8 cellular contexts compared by ENCODE assay signal in the genomic region with DNA sequence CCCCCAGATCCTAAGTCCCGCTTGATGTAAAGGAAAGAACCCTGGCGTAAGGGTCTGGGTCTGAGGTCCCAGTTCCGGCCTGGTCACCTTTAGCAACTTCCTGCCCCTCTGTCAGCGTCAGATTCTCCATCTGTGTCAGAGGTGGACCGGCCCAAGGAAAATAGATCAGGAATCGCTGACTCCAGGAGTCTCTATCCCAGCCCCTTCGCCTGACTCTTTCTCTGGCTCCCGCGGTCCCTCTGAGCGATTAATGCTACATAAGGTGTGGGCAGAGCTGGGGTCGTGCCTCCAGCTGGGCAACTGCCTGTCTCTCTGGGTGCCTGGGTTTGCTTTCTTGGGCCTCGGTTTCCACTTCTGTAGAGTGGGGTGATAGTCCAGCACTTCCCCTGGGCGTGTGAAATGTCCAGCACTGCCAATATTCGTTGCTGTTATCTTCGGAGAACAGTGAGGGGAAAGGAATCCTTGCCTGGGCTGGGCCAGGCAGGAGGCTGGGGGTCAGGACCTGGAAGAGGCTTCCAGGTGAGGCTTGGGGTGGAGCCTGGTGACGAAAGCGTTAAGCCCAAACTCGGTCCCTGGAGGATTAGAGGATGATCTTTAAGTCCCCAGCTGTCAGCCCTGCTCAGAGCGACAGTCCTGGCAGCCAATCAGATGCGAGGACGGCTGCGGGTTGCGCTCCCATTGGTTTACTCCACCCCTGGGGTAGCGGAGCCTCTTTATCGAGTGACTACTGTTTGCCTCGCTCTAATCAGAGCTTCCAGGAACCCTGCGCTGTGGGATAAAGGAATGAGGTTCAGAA. TPM values are rescaled to one million over a fixed set of nuclear protein-coding genes. Genes with fewer than 3 reads are reported as not detected.
DNase-seq lines count a peak whose midpoint lies in the region; ATAC-seq and TF ChIP-seq lines count a peak whose summit lies in the region.

No MANE protein-coding gene starts in this region.

- H3K36me3 ChIP-seq in BLaER1 (no peaks in the 10 kb centered on the region), esophagus (ENCODE audit: control insufficient read depth in 2 of 2, insufficient read depth in 2 of 2, low read length in 1 of 2) (peaks cover 0 to 22% of the 10 kb centered on the region in 2 donors), mucosa of stomach (ENCODE audit: control insufficient read depth, insufficient read depth, low read length) (no peaks in the 10 kb centered on the region)

- H3K9ac ChIP-seq in BLaER1 (peak overlapping the region; percentile 61), mucosa of stomach (ENCODE audit: low read length) (peak overlapping the region; percentile 60)

- TF ChIP-seq EP300 in Ishikawa (IDR thresholded peaks at IDR 0.05; ENCODE audit: borderline replicate concordance) = no peak

- ATAC-seq in GM21381 (IDR thresholded peaks at IDR 0.05; ENCODE audit: unreplicated experiment) = peak; percentile 45

- 1 to 2% methylated on average over 27 of the region's 27 CpGs for WGBS in esophagus, 2 donors

- H3K27ac ChIP-seq in BLaER1 = no peak overlapping the region
- peak overlapping the region; percentile 74 to 92 for H3K27ac ChIP-seq in esophagus (ENCODE audit: low read depth in 2 of 2, low read length in 1 of 2)

- DNase-seq in OCI-M1 (lab: John Stamatoyannopoulos, UW) = peak; percentile 92
- DNase-seq in activated T-cell treated with anti-CD3 and anti-CD28 coated beads, Interleukin-2, amount 50 U/mL, for 1 hour = peak; percentile 87
- DNase-seq in stimulated activated CD8-positive, alpha-beta memory T cell treated with anti-CD3 and anti-CD28 coated beads, Interleukin-4, amount 100 ng/mL, for 1 hour (ENCODE audit: low read depth in 2 of 2, low spot score in 1 of 2) = peak; percentile 78 to 81

- H4K20me1 ChIP-seq in BLaER1 = peaks cover 11% of the 10 kb centered on the region

- H3K27me3 ChIP-seq in BLaER1 = no peaks in the 10 kb centered on the region
- H3K27me3 ChIP-seq in esophagus (ENCODE audit: control insufficient read depth in 1 of 2, insufficient read depth in 2 of 2, low read length in 2 of 2) = no peaks in the 10 kb centered on the region
- H3K27me3 ChIP-seq in mucosa of stomach (ENCODE audit: control insufficient read depth, insufficient read depth, low read length) = peaks cover 4% of the 10 kb centered on the region

- TF ChIP-seq RAD21 in Ishikawa (IDR thresholded peaks at IDR 0.05; ENCODE audit: low read depth) = no peak

- H3K9me3 ChIP-seq in BLaER1 (no peaks in the 10 kb centered on the region), esophagus (ENCODE audit: control insufficient read depth in 2 of 2, insufficient read depth in 1 of 2, low read depth in 1 of 2, low read length in 1 of 2) (no peaks in the 10 kb centered on the region), mucosa of stomach (ENCODE audit: control insufficient read depth, low read length) (no peaks in the 10 kb centered on the region)

- peak overlapping the region; percentile 95 for H3K4me2 ChIP-seq in BLaER1

- H3K4me3 ChIP-seq in BLaER1 = peak overlapping the region; percentile 67
- peak overlapping the region; percentile 34 to 54 for H3K4me3 ChIP-seq in esophagus (ENCODE audit: low read depth in 1 of 2, low read length in 2 of 2)
- peak overlapping the region; percentile 74 for H3K4me3 ChIP-seq in mucosa of stomach (ENCODE audit: low read length)

- H3K4me1 ChIP-seq in BLaER1 (peaks cover 89% of the 10 kb centered on the region), esophagus (ENCODE audit: control insufficient read depth in 2 of 2, insufficient read depth in 2 of 2, low read length in 1 of 2) (peaks cover 6 to 20% of the 10 kb centered on the region in 2 donors), mucosa of stomach (ENCODE audit: control insufficient read depth, insufficient read depth, low read length) (peaks cover 26% of the 10 kb centered on the region)

TF ChIP-seq in Ishikawa, 13 proteins besides CTCF, POLR2A, EP300 and RAD21:
- TF ChIP-seq, protein P1, sequence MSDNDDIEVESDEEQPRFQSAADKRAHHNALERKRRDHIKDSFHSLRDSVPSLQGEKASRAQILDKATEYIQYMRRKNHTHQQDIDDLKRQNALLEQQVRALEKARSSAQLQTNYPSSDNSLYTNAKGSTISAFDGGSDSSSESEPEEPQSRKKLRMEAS (IDR thresholded peaks at IDR 0.05) = peak; percentile 30; the same call in 1 of the 2 replicates
- TF ChIP-seq, protein P2, sequence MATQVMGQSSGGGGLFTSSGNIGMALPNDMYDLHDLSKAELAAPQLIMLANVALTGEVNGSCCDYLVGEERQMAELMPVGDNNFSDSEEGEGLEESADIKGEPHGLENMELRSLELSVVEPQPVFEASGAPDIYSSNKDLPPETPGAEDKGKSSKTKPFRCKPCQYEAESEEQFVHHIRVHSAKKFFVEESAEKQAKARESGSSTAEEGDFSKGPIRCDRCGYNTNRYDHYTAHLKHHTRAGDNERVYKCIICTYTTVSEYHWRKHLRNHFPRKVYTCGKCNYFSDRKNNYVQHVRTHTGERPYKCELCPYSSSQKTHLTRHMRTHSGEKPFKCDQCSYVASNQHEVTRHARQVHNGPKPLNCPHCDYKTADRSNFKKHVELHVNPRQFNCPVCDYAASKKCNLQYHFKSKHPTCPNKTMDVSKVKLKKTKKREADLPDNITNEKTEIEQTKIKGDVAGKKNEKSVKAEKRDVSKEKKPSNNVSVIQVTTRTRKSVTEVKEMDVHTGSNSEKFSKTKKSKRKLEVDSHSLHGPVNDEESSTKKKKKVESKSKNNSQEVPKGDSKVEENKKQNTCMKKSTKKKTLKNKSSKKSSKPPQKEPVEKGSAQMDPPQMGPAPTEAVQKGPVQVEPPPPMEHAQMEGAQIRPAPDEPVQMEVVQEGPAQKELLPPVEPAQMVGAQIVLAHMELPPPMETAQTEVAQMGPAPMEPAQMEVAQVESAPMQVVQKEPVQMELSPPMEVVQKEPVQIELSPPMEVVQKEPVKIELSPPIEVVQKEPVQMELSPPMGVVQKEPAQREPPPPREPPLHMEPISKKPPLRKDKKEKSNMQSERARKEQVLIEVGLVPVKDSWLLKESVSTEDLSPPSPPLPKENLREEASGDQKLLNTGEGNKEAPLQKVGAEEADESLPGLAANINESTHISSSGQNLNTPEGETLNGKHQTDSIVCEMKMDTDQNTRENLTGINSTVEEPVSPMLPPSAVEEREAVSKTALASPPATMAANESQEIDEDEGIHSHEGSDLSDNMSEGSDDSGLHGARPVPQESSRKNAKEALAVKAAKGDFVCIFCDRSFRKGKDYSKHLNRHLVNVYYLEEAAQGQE (IDR thresholded peaks at IDR 0.05; ENCODE audit: low read depth) = no peak
- TF ChIP-seq TAF1 (IDR thresholded peaks at IDR 0.05; ENCODE audit: low read depth) (0 out of 2 replicates have a peak, but pooled peaks have one; percentile 4), ZBTB7A (IDR thresholded peaks at IDR 0.05; ENCODE audit: low read depth) (peak; percentile 65; the same call in 1 of the 2 replicates)

RNA-seq across cellular contexts. Expression of a gene that starts 0.8 kb away (rescaled TPM):
- 10 to 100 TPM; 11.4 to 26.4 TPM for polyA plus RNA-seq in esophagus

RNA-seq across cellular contexts. Expression of a gene that starts 14.3 kb away (rescaled TPM):
- polyA plus RNA-seq in esophagus = 100 to 1,000 TPM in 1 of 2 donors, 10 to 100 TPM in 1; 84.4 to 106 TPM

RNA-seq across cellular contexts. Expression of a gene that starts 19.4 kb away (rescaled TPM):
- not detected for polyA plus RNA-seq in esophagus

RNA-seq across cellular contexts. Expression of a gene that starts 19.8 kb away (rescaled TPM):
- 100 to 1,000 TPM; 142 to 238 TPM for polyA plus RNA-seq in esophagus

RNA-seq across cellular contexts. Expression of a gene that starts 26.3 kb away (rescaled TPM):
- 10 to 100 TPM in 1 of 2 donors, 1 to 10 TPM in 1; 8.9 to 17.7 TPM for polyA plus RNA-seq in esophagus
